19 cellular contexts compared by ENCODE assay signal in genomic region chr16:22027633-22028032, GRCh38. TPM values are rescaled to one million over a fixed set of nuclear protein-coding genes. Genes with fewer than 3 reads are reported as not detected.
A peak's percentile ranks its signal among the peaks of the same experiment; 100 is the strongest.
DNase-seq lines count a peak whose midpoint lies in the region; ATAC-seq and TF ChIP-seq lines count a peak whose summit lies in the region.
"Had no signal": no experiment of that assay in that cellular context is flagged by ENCODE, and none has a peak within 500 bp of the region (broad histone marks: within the 10 kb centered on the region; RNA-seq: fewer than 3 reads in every experiment).

No MANE protein-coding gene starts in this region.

- CTCF ChIA-PET in RWPE1 (lab: Yijun Ruan, JAX): no interaction called here

- POLR2A ChIA-PET in RWPE1 (lab: Yijun Ruan, JAX; ENCODE audit: low non-redundant PET): no interaction called here

- H3K4me1 Mint-ChIP-seq in progenitor cell of endocrine pancreas (ENCODE audit: low read depth): peaks cover 23% of the 10 kb centered on the region

- H3K27me3 Mint-ChIP-seq in progenitor cell of endocrine pancreas: no peaks in the 10 kb centered on the region

- in situ Hi-C loops in brain microvascular endothelial cell (cut with HindIII; ENCODE audit: low pct_ligation_motif_present, low sequenced_read_pairs): no loop called here

- no peak for TF ChIP-seq CTCF in brain microvascular endothelial cell (IDR thresholded peaks at IDR 0.05; ENCODE audit: low read depth, low read length, missing control alignments)
- no peak for TF ChIP-seq CTCF in progenitor cell of endocrine pancreas (IDR thresholded peaks at IDR 0.05; ENCODE audit: unreplicated experiment)
- TF ChIP-seq CTCF in RWPE1 (conservative IDR thresholded peaks at IDR 0.05; ENCODE audit: low read depth): no peak

- H3K27ac ChIP-seq in brain microvascular endothelial cell (peak overlapping the region; percentile 81), RWPE1 (no peak overlapping the region)
- H3K27ac ChIP-seq: C4-2B, psoas muscle had no signal

- DNase-seq in EH (ENCODE audit: low read depth) (peak; percentile 16), LHCN-M2 (ENCODE audit: low read depth) (peak; percentile 64), brain microvascular endothelial cell (no peak), progenitor cell of endocrine pancreas (ENCODE audit: low spot score, unreplicated experiment) (no peak), DMS153 (lab: John Stamatoyannopoulos, UW) (no peak), RWPE1 (ENCODE audit: low spot score) (no peak), SK-N-DZ (ENCODE audit: low spot score) (no peak)
- DNase-seq: activated CD4-positive, alpha-beta T cell treated with anti-CD3 and anti-CD28 coated beads for 1 hour; activated CD8-positive, alpha-beta memory T cell treated with anti-CD3 and anti-CD28 coated beads, Interleukin-2, amount 50 U/mL, for 48 hours; activated naive CD4-positive, alpha-beta T cell treated with anti-CD3 and anti-CD28 coated beads, Interleukin-2, amount 50 U/mL, for 16 hours; DMS79; left ventricle myocardium superior; NCI-H1105 treated with DMSO at 0.1 percent for 48 hours; NCI-H2171; psoas muscle; Right ventricle myocardium superior had no signal

- H3K4me3 ChIP-seq in brain microvascular endothelial cell (ENCODE audit: low read depth, low read length): no peak overlapping the region
- H3K4me3 ChIP-seq: psoas muscle had no signal

- no peak for ATAC-seq in GM18505 (IDR thresholded peaks at IDR 0.05; ENCODE audit: unreplicated experiment)
- ATAC-seq: left ventricle myocardium superior, psoas muscle had no signal

- H3K36me3 Mint-ChIP-seq in progenitor cell of endocrine pancreas (ENCODE audit: insufficient read depth): peaks cover 9% of the 10 kb centered on the region

- no peak for TF ChIP-seq POLR2A in GM18505 (IDR thresholded peaks at IDR 0.05; ENCODE audit: borderline replicate concordance, extremely low read depth, insufficient read depth, insufficient read length)

- H3K27ac Mint-ChIP-seq in progenitor cell of endocrine pancreas: peak overlapping the region; percentile 67

- no peaks in the 10 kb centered on the region for H3K27me3 ChIP-seq in brain microvascular endothelial cell (replicated peaks)

- no peak overlapping the region for H3K4me3 Mint-ChIP-seq in progenitor cell of endocrine pancreas (ENCODE audit: low read depth)

- H3K9me3 Mint-ChIP-seq in progenitor cell of endocrine pancreas (ENCODE audit: low read depth): peaks cover 3% of the 10 kb centered on the region

- H3K36me3 ChIP-seq in brain microvascular endothelial cell (replicated peaks): no peaks in the 10 kb centered on the region

RNA-seq across cellular contexts. Expression of gene MOSMO, which starts 19.7 kb away (rescaled TPM):
- total RNA-seq in LHCN-M2 (2014; rRNA removed) (17.2 and 24.4 TPM in 2 replicates), progenitor cell of endocrine pancreas (14.8 and 15.7 TPM in 2 replicates)
- 7.6 TPM for polyA plus RNA-seq in LHCN-M2 (2012)
- 10.2 and 14.6 TPM in 2 replicates for polyA plus RNA-seq in SK-N-DZ (2014; cell fraction: cytosol; rRNA removed)
- polyA plus RNA-seq in SK-N-DZ (2014; cell fraction: nucleus; rRNA removed): 27.2 and 29.0 TPM in 2 replicates

RNA-seq across cellular contexts. Expression of gene PDZD9, which starts 26.7 kb away (rescaled TPM):
- total RNA-seq in LHCN-M2 (2014; rRNA removed) (not detected in 2 replicates), progenitor cell of endocrine pancreas (not detected in 2 replicates)
- not detected for polyA plus RNA-seq in LHCN-M2 (2012)
- polyA plus RNA-seq in SK-N-DZ (2014; cell fraction: cytosol; rRNA removed): not detected in 2 replicates
- polyA plus RNA-seq in SK-N-DZ (2014; cell fraction: nucleus; rRNA removed): not detected in 2 replicates
- total RNA-seq: left ventricle myocardium superior; psoas muscle; Right ventricle myocardium superior; T-helper 2 cell treated with Interferon-gamma antibody and Interleukin-4, amounts not matched to agents 100 ng/mL and 5 ng/mL, for 36 hours had no signal

Comparison
In these comparisons a context has a peak if more than half of its experiments do, and no peak if none do; other contexts are left out.
1. DNase-seq: peak in EH (single experiment) and LHCN-M2 (single experiment); none in brain microvascular endothelial cell (single experiment), progenitor cell of endocrine pancreas (single experiment), DMS153 (single experiment), RWPE1 (single experiment) and SK-N-DZ (single experiment).